8 cellular contexts compared by ENCODE assay signal in genomic region chr3:183636221-183637105, GRCh38. TPM values are rescaled to one million over a fixed set of nuclear protein-coding genes. Genes with fewer than 3 reads are reported as not detected.
DNase-seq lines count a peak whose midpoint lies in the region; ATAC-seq and TF ChIP-seq lines count a peak whose summit lies in the region.

No MANE protein-coding gene starts in this region.

- peaks cover under 1 to 49% (median 16%) of the 10 kb centered on the region in 3 donors for H3K4me1 ChIP-seq in gastroesophageal sphincter
- peaks cover 2 to 3% of the 10 kb centered on the region in 2 donors for H3K4me1 ChIP-seq in neuronal stem cell (ENCODE audit: control insufficient read depth in 2 of 2, insufficient read depth in 1 of 2, low read depth in 1 of 2, low read length in 2 of 2)
- H3K4me1 ChIP-seq in subcutaneous abdominal adipose tissue (ENCODE audit: control insufficient read depth in 5 of 5, insufficient read depth in 5 of 5, low read length in 5 of 5): peaks cover 0 to 31% (median 23%) of the 10 kb centered on the region in 5 donors

- WGBS in gastroesophageal sphincter (ENCODE audit: low coverage in 1 of 2), 2 donors: 0% methylated on average over 4 to 22 of the region's 84 CpGs
- WGBS in neuronal stem cell (ENCODE audit: extremely low coverage in 2 of 2, insufficient read length in 2 of 2, insufficient replicate concordance in 1 of 2), 2 donors: no CpG with 5 or more reads among the region's 84 CpGs

- H2AFZ ChIP-seq in neuronal stem cell (ENCODE audit: low read length): peak overlapping the region; percentile 89

- no peaks in the 10 kb centered on the region; the same call in 1 of the 2 replicates for H3K27me3 Mint-ChIP-seq in HFFc6 (ENCODE audit: insufficient read depth)
- peaks cover 4% of the 10 kb centered on the region for H3K27me3 Mint-ChIP-seq in activated naive CD4-positive, alpha-beta T cell treated with anti-CD3 and anti-CD28 coated beads, Interleukin-2, amount 10 ng/mL, durations not matched to agents 7 days and 5 days

- H3K36me3 Mint-ChIP-seq in HFFc6 (ENCODE audit: low read depth): no peaks in the 10 kb centered on the region
- peaks cover 2% of the 10 kb centered on the region for H3K36me3 Mint-ChIP-seq in activated naive CD4-positive, alpha-beta T cell treated with anti-CD3 and anti-CD28 coated beads, Interleukin-2, amount 10 ng/mL, durations not matched to agents 7 days and 5 days

- H4K8ac ChIP-seq in neuronal stem cell (ENCODE audit: low read depth, low read length): no peak overlapping the region

- peak overlapping the region; percentile 76 for H3K4me2 ChIP-seq in neuronal stem cell (ENCODE audit: insufficient read depth, low read length, poor library complexity, severe bottlenecking)

- H3K27me3 ChIP-seq in gastroesophageal sphincter (no peaks in the 10 kb centered on the region), neuronal stem cell (ENCODE audit: control insufficient read depth in 3 of 3, insufficient read depth in 3 of 3, low read depth in 1 of 3, low read length in 3 of 3) (no peaks in the 10 kb centered on the region), subcutaneous abdominal adipose tissue (ENCODE audit: control insufficient read depth in 5 of 5, insufficient read depth in 4 of 5, low read length in 5 of 5) (no peaks in the 10 kb centered on the region)

- no peak overlapping the region for H2AK5ac ChIP-seq in neuronal stem cell (ENCODE audit: low read depth, low read length)

- H3K9ac ChIP-seq in neuronal stem cell (ENCODE audit: low read depth, low read length, poor library complexity): peak overlapping the region; percentile 91
- peak overlapping the region; percentile 82 to 98 (median 92) for H3K9ac ChIP-seq in subcutaneous abdominal adipose tissue (ENCODE audit: low read length in 5 of 5)

- no peak for TF ChIP-seq EP300 in gastroesophageal sphincter (IDR thresholded peaks at IDR 0.05)

- H3K9me3 ChIP-seq in gastroesophageal sphincter (no peaks in the 10 kb centered on the region), neuronal stem cell (replicated peaks in 1 of 2; ENCODE audit: control insufficient read depth in 2 of 2, insufficient read depth in 1 of 2, low read depth in 1 of 2, low read length in 2 of 2) (no peaks in the 10 kb centered on the region), subcutaneous abdominal adipose tissue (ENCODE audit: control insufficient read depth in 5 of 5, low read length in 5 of 5) (no peaks in the 10 kb centered on the region)

- in situ Hi-C loops in SK-MEL-5 (cut with HindIII; ENCODE audit: low pct_unique_long_range_greater_than_20kb, low sequenced_read_pairs): no loop called here

- TF ChIP-seq CTCF in HFFc6 (IDR thresholded peaks at IDR 0.05) (no peak), gastroesophageal sphincter (IDR thresholded peaks at IDR 0.05) (peak in 1 of 4 experiments; percentile 7)

- H3K27ac ChIP-seq in gastroesophageal sphincter (peak overlapping the region; percentile 95 to 100 (median 98)), neuronal stem cell (replicated peaks; ENCODE audit: low read length) (peak overlapping the region; percentile 82), subcutaneous abdominal adipose tissue (ENCODE audit: low read depth, low read length) (peak overlapping the region; percentile 98)

- peak overlapping the region; percentile 90 for H2BK5ac ChIP-seq in neuronal stem cell (ENCODE audit: low read length)

- CTCF ChIA-PET in activated naive CD4-positive, alpha-beta T cell treated with anti-CD3 and anti-CD28 coated beads, Interleukin-2, amount 10 ng/mL, durations not matched to agents 7 days and 5 days (lab: Charles Lee): interaction anchor here (0.8 to 2.0 kb wide), 4 partner anchors 9 to 248 kb away, joined by 3 to 6 read pairs (median 4); partner anchors contain the start of gene PARL

- peaks cover 4% of the 10 kb centered on the region for H3K79me1 ChIP-seq in neuronal stem cell (ENCODE audit: low read depth, low read length)

- H3K27ac Mint-ChIP-seq in HFFc6: peak overlapping the region; percentile 86
- peak overlapping the region; percentile 98 for H3K27ac Mint-ChIP-seq in activated naive CD4-positive, alpha-beta T cell treated with anti-CD3 and anti-CD28 coated beads, Interleukin-2, amount 10 ng/mL, durations not matched to agents 7 days and 5 days

- no peaks in the 10 kb centered on the region for H3K9me3 Mint-ChIP-seq in HFFc6
- no peaks in the 10 kb centered on the region for H3K9me3 Mint-ChIP-seq in activated naive CD4-positive, alpha-beta T cell treated with anti-CD3 and anti-CD28 coated beads, Interleukin-2, amount 10 ng/mL, durations not matched to agents 7 days and 5 days

- no peak overlapping the region for H2BK12ac ChIP-seq in neuronal stem cell (ENCODE audit: low read length)

- DNase-seq in GM04504 (ENCODE audit: low read depth) (peak; percentile 89), HFFc6 (peak; percentile 92), NAMALWA (ENCODE audit: low spot score) (peak; percentile 99), SK-MEL-5 (ENCODE audit: low read depth, low spot score) (peak; percentile 97), neuronal stem cell (ENCODE audit: low spot score) (peak; percentile 93)
- DNase-seq in activated naive CD4-positive, alpha-beta T cell treated with anti-CD3 and anti-CD28 coated beads, Interleukin-2, amount 10 ng/mL, durations not matched to agents 7 days and 5 days: peak; percentile 96

- peak overlapping the region; percentile 95 for H3K23ac ChIP-seq in neuronal stem cell (ENCODE audit: low read depth, low read length, poor library complexity)

- peak overlapping the region; percentile 91 for H3K4me3 Mint-ChIP-seq in HFFc6
- H3K4me3 Mint-ChIP-seq in activated naive CD4-positive, alpha-beta T cell treated with anti-CD3 and anti-CD28 coated beads, Interleukin-2, amount 10 ng/mL, durations not matched to agents 7 days and 5 days: peak overlapping the region; percentile 87

- no peak overlapping the region for H3K4ac ChIP-seq in neuronal stem cell (ENCODE audit: low read length)

- peak overlapping the region; percentile 84 for H3K14ac ChIP-seq in neuronal stem cell (ENCODE audit: low read length)

- peak overlapping the region; percentile 26 for H2BK15ac ChIP-seq in neuronal stem cell (ENCODE audit: low read length)

- TF ChIP-seq POLR2A in gastroesophageal sphincter (IDR thresholded peaks at IDR 0.05): peak; percentile 23 to 24

- ATAC-seq in gastroesophageal sphincter: peak; percentile 93

- H3K4me3 ChIP-seq in gastroesophageal sphincter (peak overlapping the region; percentile 87 to 98), neuronal stem cell (ENCODE audit: low read length in 2 of 2) (peak overlapping the region; percentile 64 to 98), subcutaneous abdominal adipose tissue (ENCODE audit: low read depth in 1 of 5, low read length in 5 of 5) (peak overlapping the region; percentile 85 to 94 (median 91))

- peaks cover 27% of the 10 kb centered on the region for H3K4me1 Mint-ChIP-seq in HFFc6 (ENCODE audit: low read depth)
- peaks cover 26% of the 10 kb centered on the region for H3K4me1 Mint-ChIP-seq in activated naive CD4-positive, alpha-beta T cell treated with anti-CD3 and anti-CD28 coated beads, Interleukin-2, amount 10 ng/mL, durations not matched to agents 7 days and 5 days

- no peak overlapping the region for H2BK120ac ChIP-seq in neuronal stem cell (ENCODE audit: low read depth, low read length)

- H4K91ac ChIP-seq in neuronal stem cell (ENCODE audit: low read depth, low read length, poor library complexity): no peak overlapping the region

- H3K18ac ChIP-seq in neuronal stem cell (ENCODE audit: low read length): peak overlapping the region; percentile 95

- H3K36me3 ChIP-seq in gastroesophageal sphincter (no peaks in the 10 kb centered on the region), neuronal stem cell (replicated peaks in 1 of 2; ENCODE audit: control insufficient read depth in 2 of 2, insufficient read depth in 2 of 2, low read length in 2 of 2) (no peaks in the 10 kb centered on the region), subcutaneous abdominal adipose tissue (ENCODE audit: control insufficient read depth in 5 of 5, insufficient read depth in 5 of 5, low read length in 5 of 5) (no peaks in the 10 kb centered on the region)

RNA-seq across cellular contexts. Expression of gene KLHL24, which starts 1.0 kb away (rescaled TPM):
- total RNA-seq in HFFc6 (2021; fragmentation: NEBNext Ultra II Directional; extraction: Animal tissue kit (Norgen Biotek cat#: 25700)): 10 to 100 TPM in 1 of 6 experiments, 1 to 10 TPM in 5; 5.6 to 15.1 (median 6.7) TPM
- total RNA-seq in SK-MEL-5 (2014; rRNA removed; shearing (Covaris generic)): 79.1 and 85.8 TPM in 2 replicates
- polyA plus RNA-seq in SK-MEL-5 (2015; cell fraction: cytosol; rRNA removed): 29.5 and 44.5 TPM in 2 replicates
- polyA plus RNA-seq in SK-MEL-5 (2015; cell fraction: nucleus; rRNA removed): 25.8 and 35.9 TPM in 2 replicates
- total RNA-seq in gastroesophageal sphincter: 100 to 1,000 TPM in 3 of 4 donors, 10 to 100 TPM in 1; 94.8 to 148 (median 126) TPM
- polyA plus RNA-seq in neuronal stem cell (2013, experiment 1 of 2): 24.1 TPM
- polyA plus RNA-seq in neuronal stem cell (2013, experiment 2 of 2): 25.1 TPM

Comparison
In these comparisons a context has a peak if more than half of its experiments do, and no peak if none do; other contexts are left out.
1. Peak in every context shown above with its lines: DNase-seq, ATAC-seq, H3K4me3 ChIP-seq and H3K27ac ChIP-seq.